ENCODE assay signal across 8 cellular contexts in the genomic region with DNA sequence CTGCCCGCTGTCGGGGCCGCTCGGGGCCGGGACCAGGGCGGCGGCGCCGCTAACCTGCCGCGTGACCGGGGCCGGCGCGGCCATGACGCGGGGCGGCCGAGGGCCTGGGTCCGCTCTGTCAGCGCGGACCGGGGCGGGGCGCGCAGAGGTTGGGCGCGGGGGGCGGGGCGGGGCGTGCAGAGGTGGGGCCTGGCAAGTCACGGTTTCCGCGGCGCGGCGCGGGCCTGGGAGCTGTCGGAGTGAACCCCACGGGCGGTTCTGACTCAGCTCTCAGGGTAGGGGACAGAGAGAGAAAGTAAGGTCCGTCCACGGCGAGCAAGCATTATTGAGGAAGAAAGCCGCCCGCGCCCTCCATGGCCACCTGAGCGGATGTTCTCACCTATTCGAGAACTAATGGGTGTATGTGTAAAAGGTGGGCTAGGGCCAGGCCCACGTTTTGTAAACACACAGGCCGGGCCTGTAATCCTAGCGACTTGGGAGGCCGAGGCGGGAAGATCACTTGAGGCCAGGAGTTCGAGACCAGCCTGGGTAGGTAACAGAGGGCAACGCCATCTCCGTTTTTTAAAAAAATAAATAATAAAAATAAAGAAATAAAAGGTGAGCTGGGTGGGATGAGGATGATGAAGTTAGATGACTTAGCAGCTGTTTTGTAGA. TPM values are rescaled to one million over a fixed set of nuclear protein-coding genes. Genes with fewer than 3 reads are reported as not detected.
DNase-seq lines count a peak whose midpoint lies in the region; ATAC-seq and TF ChIP-seq lines count a peak whose summit lies in the region.

A gene with protein sequence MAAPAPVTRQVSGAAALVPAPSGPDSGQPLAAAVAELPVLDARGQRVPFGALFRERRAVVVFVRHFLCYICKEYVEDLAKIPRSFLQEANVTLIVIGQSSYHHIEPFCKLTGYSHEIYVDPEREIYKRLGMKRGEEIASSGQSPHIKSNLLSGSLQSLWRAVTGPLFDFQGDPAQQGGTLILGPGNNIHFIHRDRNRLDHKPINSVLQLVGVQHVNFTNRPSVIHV (minus strand): TSS at position 120 of the 654 bp plus-strand sequence. CDS start 36 bp downstream, at position 84.

- TF ChIP-seq CTCF in mucosa of descending colon (IDR thresholded peaks at IDR 0.05) = no peak

- H3K4me3 ChIP-seq in mucosa of descending colon = peak within 1 kb of the TSS; percentile 40

- no peaks in the 10 kb centered on the region for H3K36me3 ChIP-seq in mucosa of descending colon (ENCODE audit: low read depth)

- ATAC-seq in HG02973 (IDR thresholded peaks at IDR 0.05; ENCODE audit: unreplicated experiment) (peak; percentile 53), mucosa of descending colon (peak; percentile 80)

- intact Hi-C loops in mucosa of descending colon (cut with DNase I, micrococcal nuclease) = no loop called here

- peak; percentile 37 for DNase-seq in NCI-H2029 (lab: John Stamatoyannopoulos, UW)
- DNase-seq in NCI-H2029 treated with DMSO at 0.1 percent for 48 hours (lab: John Stamatoyannopoulos, UW) = no peak
- DNase-seq in NOMO-1 (lab: John Stamatoyannopoulos, UW; ENCODE audit: unreplicated experiment in 2 of 2) = peak; percentile 48 to 55
- peak; percentile 81 for DNase-seq in activated T-cell treated with anti-CD3 and anti-CD28 coated beads for 1 hour (ENCODE audit: low read depth)
- DNase-seq in epidermal melanocyte (ENCODE audit: insufficient read length, low spot score) = peak; percentile 24
- DNase-seq in mucosa of descending colon = peak; percentile 89 to 90 (median 90)
- peak; percentile 76 to 78 for DNase-seq in stimulated activated CD8-positive, alpha-beta memory T cell treated with anti-CD3 and anti-CD28 coated beads, Interleukin-2, amount 100 ng/mL, for 48 hours (ENCODE audit: low read depth in 2 of 2)

- H3K9me3 ChIP-seq in mucosa of descending colon = no peaks in the 10 kb centered on the region

- H3K4me1 ChIP-seq in mucosa of descending colon (ENCODE audit: low read depth) = peaks cover 9% of the 10 kb centered on the region

RNA-seq across cellular contexts. Expression of the gene that starts here (rescaled TPM):
- total RNA-seq in mucosa of descending colon = 10 to 100 TPM in 1 of 3 donors, 1 to 10 TPM in 2; 2.5 to 15.1 (median 8.8) TPM
